Comparison of ENCODE assay signal across 15 cellular contexts in the genomic region with DNA sequence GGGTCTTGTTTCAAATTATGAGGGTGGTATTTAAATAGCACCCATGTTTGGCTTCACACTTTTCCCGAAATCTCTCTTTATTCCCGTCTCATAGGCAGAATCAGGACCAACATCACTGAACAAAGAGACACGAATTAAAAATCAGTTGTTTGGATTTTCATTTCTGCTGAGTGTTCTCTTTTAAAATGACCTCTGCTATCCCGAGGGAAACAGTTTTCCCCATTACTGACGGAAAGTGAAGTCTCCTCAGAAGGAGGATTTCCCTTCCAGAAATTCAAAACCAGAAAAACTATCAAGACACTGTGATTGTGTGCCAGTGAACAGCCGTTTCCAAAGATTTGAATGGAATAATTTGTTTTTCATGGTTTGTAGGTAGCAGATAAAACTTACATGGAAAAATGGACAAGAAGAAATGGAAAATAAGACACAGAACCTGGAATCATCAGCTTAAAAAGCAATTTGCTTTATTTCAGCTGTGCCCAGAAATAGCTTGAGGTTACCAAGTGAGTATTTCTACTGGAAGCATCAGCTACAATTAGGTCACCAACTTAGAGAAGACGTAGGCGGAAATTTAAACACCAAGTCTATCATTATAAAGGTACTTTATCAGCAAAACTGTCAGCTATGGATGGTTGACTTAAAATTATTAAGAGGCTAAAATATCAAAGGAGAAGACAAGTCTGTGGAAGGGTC.
"Had no signal": no experiment of that assay in that cellular context is flagged by ENCODE, and none has a peak within 500 bp of the region (broad histone marks: within the 10 kb centered on the region; RNA-seq: fewer than 3 reads in every experiment).

No MANE protein-coding gene starts in this region.

- H3K27me3 ChIP-seq: colonic mucosa, tibial artery had no signal

- H3K36me3 Mint-ChIP-seq: brain had no signal

- H3K9me3 ChIP-seq: colonic mucosa, tibial artery had no signal

- H3K4me3 Mint-ChIP-seq: activated naive CD4-positive, alpha-beta T cell treated with anti-CD3 and anti-CD28 coated beads, Interleukin-2, amount 10 ng/mL, durations not matched to agents 7 days and 5 days; brain; neural crest cell; T-helper 2 cell treated with Interferon-gamma antibody and Interleukin-4, amounts not matched to agents 5 μg/mL and 100 μg/mL, for 36 hours had no signal

- H3K27ac ChIP-seq: colonic mucosa, tibial artery had no signal

- H3K4me3 ChIP-seq: colonic mucosa, tibial artery had no signal

- H3K9me3 Mint-ChIP-seq: activated naive CD4-positive, alpha-beta T cell treated with anti-CD3 and anti-CD28 coated beads, Interleukin-2, amount 10 ng/mL, durations not matched to agents 7 days and 5 days; brain; neural crest cell; T-helper 2 cell treated with Interferon-gamma antibody and Interleukin-4, amounts not matched to agents 5 μg/mL and 100 μg/mL, for 36 hours had no signal

- H3K4me1 ChIP-seq: colonic mucosa, tibial artery had no signal

- DNase-seq: activated CD4-positive, alpha-beta T cell treated with anti-CD3 and anti-CD28 coated beads, Interleukin-2, amount 50 U/mL, for 1 hour; activated CD4-positive, CD25-positive, alpha-beta regulatory T cell; activated naive CD4-positive, alpha-beta T cell treated with anti-CD3 and anti-CD28 coated beads, Interleukin-2, amount 10 ng/mL, durations not matched to agents 7 days and 5 days; amygdala; central memory CD4-positive, alpha-beta T cell; colonic mucosa; mesendoderm; stimulated activated CD4-positive, alpha-beta T cell treated with anti-CD3 and anti-CD28 coated beads, Interleukin-15, amount 100 ng/mL, for 24 hours; stimulated activated CD4-positive, alpha-beta T cell treated with anti-CD3 and anti-CD28 coated beads, Interleukin-4, amount 100 ng/mL, for 1 hour; stimulated activated naive CD4-positive, alpha-beta T cell; tibial artery had no signal

- H3K36me3 ChIP-seq: colonic mucosa, tibial artery had no signal

- H3K27ac Mint-ChIP-seq: activated naive CD4-positive, alpha-beta T cell treated with anti-CD3 and anti-CD28 coated beads, Interleukin-2, amount 10 ng/mL, durations not matched to agents 7 days and 5 days; brain; T-helper 2 cell treated with Interferon-gamma antibody and Interleukin-4, amounts not matched to agents 5 μg/mL and 100 μg/mL, for 36 hours had no signal

- ATAC-seq: esophagus mucosa had no signal
